14 cellular contexts compared by ENCODE assay signal in genomic region chr7:92693519-92693918, GRCh38.
"Had no signal": no experiment of that assay in that cellular context is flagged by ENCODE, and none has a peak within 500 bp of the region (broad histone marks: within the 10 kb centered on the region; RNA-seq: fewer than 3 reads in every experiment).

No MANE protein-coding gene starts in this region.

- H3K4me3 ChIP-seq: heart left ventricle, left lung, tibial nerve, vagina had no signal

- H3K27ac ChIP-seq: left lung, tibial nerve, vagina had no signal

- H3K27me3 ChIP-seq: heart left ventricle, left lung, tibial nerve, vagina had no signal

- H3K9me3 ChIP-seq: left lung, tibial nerve, vagina had no signal

- H3K4me3 Mint-ChIP-seq: activated CD4-positive, alpha-beta memory T cell treated with anti-CD3 and anti-CD28 coated beads for 36 hours; memory B cell had no signal

- DNase-seq: activated CD4-positive, alpha-beta memory T cell treated with anti-CD3 and anti-CD28 coated beads for 36 hours; activated CD4-positive, alpha-beta T cell treated with anti-CD3 and anti-CD28 coated beads for 1 hour; activated effector memory CD4-positive, alpha-beta T cell treated with Interleukin-2 at 50 U/mL for 16 hours; central memory CD4-positive, alpha-beta T cell; cortex of kidney; effector CD8-positive, alpha-beta T cell; heart left ventricle; left lung; posterior cingulate gyrus; small intestine; T1000 had no signal

- H3K36me3 Mint-ChIP-seq: memory B cell had no signal

- H3K4me1 Mint-ChIP-seq: memory B cell had no signal

- ATAC-seq: heart left ventricle, left lung had no signal

- H3K27ac Mint-ChIP-seq: activated CD4-positive, alpha-beta memory T cell treated with anti-CD3 and anti-CD28 coated beads for 36 hours; memory B cell had no signal

- H3K27me3 Mint-ChIP-seq: activated CD4-positive, alpha-beta memory T cell treated with anti-CD3 and anti-CD28 coated beads for 36 hours; memory B cell had no signal

- H3K9me3 Mint-ChIP-seq: memory B cell had no signal

- H3K36me3 ChIP-seq: heart left ventricle, left lung, tibial nerve, vagina had no signal
